Comparison of ENCODE assay signal across 15 cellular contexts in genomic region chr14:68692916-68693771, GRCh38.
A peak's percentile ranks its signal among the peaks of the same experiment; 100 is the strongest.
DNase-seq lines count a peak whose midpoint lies in the region; ATAC-seq and TF ChIP-seq lines count a peak whose summit lies in the region.
"Had no signal": no experiment of that assay in that cellular context is flagged by ENCODE, and none has a peak within 500 bp of the region (broad histone marks: within the 10 kb centered on the region; RNA-seq: fewer than 3 reads in every experiment).

No MANE protein-coding gene starts in this region.

- H3K4me1 Mint-ChIP-seq in natural killer cell = peaks cover 35 to 51% of the 10 kb centered on the region in 2 donors
- H3K4me1 Mint-ChIP-seq in natural killer cell treated with Interleukin-12 subunit alpha and Interleukin-12 subunit beta and Interleukin-15 and Interleukin-18, amount 100 ng/mL, for 72 hours (ENCODE audit: low read depth in 2 of 2) = peaks cover 33 to 37% of the 10 kb centered on the region in 2 donors
- H3K4me1 Mint-ChIP-seq in endothelial cell (ENCODE audit: unreplicated experiment) = peaks cover 33% of the 10 kb centered on the region
- H3K4me1 Mint-ChIP-seq in T-cell = peaks cover 11 to 32% (median 29%) of the 10 kb centered on the region in 3 donors
- H3K4me1 Mint-ChIP-seq in mesothelial cell of epicardium = peaks cover 54% of the 10 kb centered on the region
- peaks cover 19% of the 10 kb centered on the region for H3K4me1 Mint-ChIP-seq in activated naive CD8-positive, alpha-beta T cell treated with anti-CD3 and anti-CD28 coated beads for 36 hours

- H3K4me3 ChIP-seq in mucosa of descending colon = no peak overlapping the region
- H3K4me3 ChIP-seq: SJCRH30, thoracic aorta had no signal

- no peak for ATAC-seq in natural killer cell
- ATAC-seq in natural killer cell treated with Interleukin-12 subunit alpha and Interleukin-12 subunit beta and Interleukin-15 and Interleukin-18, amount 100 ng/mL, for 72 hours = no peak
- ATAC-seq in mucosa of descending colon = peak; percentile 12
- ATAC-seq in T-cell (replicated peaks in 1 of 4) = no peak

- H3K27me3 Mint-ChIP-seq in natural killer cell (ENCODE audit: low read depth in 2 of 2) = peaks cover 0 to 2% of the 10 kb centered on the region in 2 donors
- H3K27me3 Mint-ChIP-seq in natural killer cell treated with Interleukin-12 subunit alpha and Interleukin-12 subunit beta and Interleukin-15 and Interleukin-18, amount 100 ng/mL, for 72 hours = peaks cover 0 to 2% of the 10 kb centered on the region in 2 donors
- no peaks in the 10 kb centered on the region for H3K27me3 Mint-ChIP-seq in endothelial cell (ENCODE audit: unreplicated experiment)
- H3K27me3 Mint-ChIP-seq in T-cell = no peaks in the 10 kb centered on the region
- H3K27me3 Mint-ChIP-seq in mesothelial cell of epicardium (ENCODE audit: low read depth) = no peaks in the 10 kb centered on the region
- H3K27me3 Mint-ChIP-seq in activated naive CD8-positive, alpha-beta T cell treated with anti-CD3 and anti-CD28 coated beads for 36 hours = no peaks in the 10 kb centered on the region

- no peak for TF ChIP-seq CTCF in natural killer cell (IDR thresholded peaks at IDR 0.05)
- TF ChIP-seq CTCF in endothelial cell (IDR thresholded peaks at IDR 0.05; ENCODE audit: unreplicated experiment) = no peak
- no peak for TF ChIP-seq CTCF in mucosa of descending colon (IDR thresholded peaks at IDR 0.05)
- TF ChIP-seq CTCF in mesothelial cell of epicardium (IDR thresholded peaks at IDR 0.05; ENCODE audit: unreplicated experiment) = no peak

- no peaks in the 10 kb centered on the region for H3K36me3 ChIP-seq in mucosa of descending colon (ENCODE audit: low read depth)
- H3K36me3 ChIP-seq: SJCRH30, thoracic aorta had no signal

- no peaks in the 10 kb centered on the region for H3K9me3 Mint-ChIP-seq in natural killer cell
- no peaks in the 10 kb centered on the region for H3K9me3 Mint-ChIP-seq in natural killer cell treated with Interleukin-12 subunit alpha and Interleukin-12 subunit beta and Interleukin-15 and Interleukin-18, amount 100 ng/mL, for 72 hours
- no peaks in the 10 kb centered on the region for H3K9me3 Mint-ChIP-seq in endothelial cell (ENCODE audit: unreplicated experiment)
- no peaks in the 10 kb centered on the region for H3K9me3 Mint-ChIP-seq in T-cell
- peaks cover 7% of the 10 kb centered on the region for H3K9me3 Mint-ChIP-seq in mesothelial cell of epicardium
- no peaks in the 10 kb centered on the region for H3K9me3 Mint-ChIP-seq in activated naive CD8-positive, alpha-beta T cell treated with anti-CD3 and anti-CD28 coated beads for 36 hours

- no peaks in the 10 kb centered on the region for H3K9me3 ChIP-seq in mucosa of descending colon
- H3K9me3 ChIP-seq: thoracic aorta had no signal

- POLR2A ChIA-PET in T-cell (lab: Charles Lee) = no interaction called here

- no peak overlapping the region for H3K4me3 Mint-ChIP-seq in natural killer cell
- no peak overlapping the region for H3K4me3 Mint-ChIP-seq in natural killer cell treated with Interleukin-12 subunit alpha and Interleukin-12 subunit beta and Interleukin-15 and Interleukin-18, amount 100 ng/mL, for 72 hours
- H3K4me3 Mint-ChIP-seq in endothelial cell (ENCODE audit: unreplicated experiment) = peak overlapping the region; percentile 47
- H3K4me3 Mint-ChIP-seq in T-cell = no peak overlapping the region
- no peak overlapping the region for H3K4me3 Mint-ChIP-seq in mesothelial cell of epicardium
- no peak overlapping the region for H3K4me3 Mint-ChIP-seq in activated naive CD8-positive, alpha-beta T cell treated with anti-CD3 and anti-CD28 coated beads for 36 hours
- H3K4me3 Mint-ChIP-seq: activated naive CD8-positive, alpha-beta T cell treated with anti-CD3 and anti-CD28 coated beads, Interleukin-2, amount 10 ng/mL, durations not matched to agents 7 days and 5 days had no signal

- no peak for DNase-seq in natural killer cell
- DNase-seq in natural killer cell treated with Interleukin-12 subunit alpha and Interleukin-12 subunit beta and Interleukin-15 and Interleukin-18, amount 100 ng/mL, for 72 hours (ENCODE audit: low spot score) = no peak
- no peak for DNase-seq in endothelial cell (ENCODE audit: low spot score)
- no peak for DNase-seq in mucosa of descending colon
- no peak for DNase-seq in T-cell
- no peak for DNase-seq in mesothelial cell of epicardium (ENCODE audit: low spot score in 2 of 2, unreplicated experiment in 2 of 2)
- no peak for DNase-seq in activated naive CD8-positive, alpha-beta T cell treated with anti-CD3 and anti-CD28 coated beads for 36 hours
- no peak for DNase-seq in NCI-H2107 treated with DMSO at 0.1 percent for 48 hours (lab: John Stamatoyannopoulos, UW; ENCODE audit: unreplicated experiment)
- DNase-seq: activated CD4-positive, alpha-beta T cell treated with anti-CD3 and anti-CD28 coated beads for 4 hours; activated naive CD8-positive, alpha-beta T cell treated with anti-CD3 and anti-CD28 coated beads, Interleukin-2, amount 10 ng/mL, durations not matched to agents 7 days and 5 days; AML-193; NCI-H2171 treated with DMSO at 0.1 percent for 48 hours; SJCRH30; stimulated activated CD4-positive, alpha-beta T cell treated with anti-CD3 and anti-CD28 coated beads, Interleukin-2, amount 100 ng/mL, for 24 hours had no signal

- CTCF ChIA-PET in T-cell (lab: Charles Lee) = no interaction called here

- H3K36me3 Mint-ChIP-seq in natural killer cell (no peaks in the 10 kb centered on the region), endothelial cell (ENCODE audit: low read depth, unreplicated experiment) (peaks cover 4% of the 10 kb centered on the region), T-cell (no peaks in the 10 kb centered on the region), mesothelial cell of epicardium (peaks cover 2% of the 10 kb centered on the region)
- no peaks in the 10 kb centered on the region for H3K36me3 Mint-ChIP-seq in natural killer cell treated with Interleukin-12 subunit alpha and Interleukin-12 subunit beta and Interleukin-15 and Interleukin-18, amount 100 ng/mL, for 72 hours
- H3K36me3 Mint-ChIP-seq in activated naive CD8-positive, alpha-beta T cell treated with anti-CD3 and anti-CD28 coated beads for 36 hours = no peaks in the 10 kb centered on the region

- peak overlapping the region; percentile 41 to 61 for H3K27ac Mint-ChIP-seq in natural killer cell
- H3K27ac Mint-ChIP-seq in natural killer cell treated with Interleukin-12 subunit alpha and Interleukin-12 subunit beta and Interleukin-15 and Interleukin-18, amount 100 ng/mL, for 72 hours = no peak overlapping the region
- H3K27ac Mint-ChIP-seq in endothelial cell (ENCODE audit: unreplicated experiment) = peak overlapping the region; percentile 15
- H3K27ac Mint-ChIP-seq in T-cell = peak overlapping the region in 1 of 2 donors; percentile 45
- H3K27ac Mint-ChIP-seq in mesothelial cell of epicardium = no peak overlapping the region
- H3K27ac Mint-ChIP-seq in activated naive CD8-positive, alpha-beta T cell treated with anti-CD3 and anti-CD28 coated beads for 36 hours = no peak overlapping the region
- H3K27ac Mint-ChIP-seq: activated naive CD8-positive, alpha-beta T cell treated with anti-CD3 and anti-CD28 coated beads, Interleukin-2, amount 10 ng/mL, durations not matched to agents 7 days and 5 days had no signal

- no peaks in the 10 kb centered on the region for H3K4me1 ChIP-seq in mucosa of descending colon (ENCODE audit: low read depth)

- intact Hi-C loops in natural killer cell (cut with micrococcal nuclease) (no loop called here), mucosa of descending colon (cut with DNase I, micrococcal nuclease) (no loop called here)

Comparison
In these comparisons a context has a peak if more than half of its experiments do, and no peak if none do; other contexts are left out.
1. H3K27ac Mint-ChIP-seq: peak in natural killer cell (2 of 2) and endothelial cell (single experiment); none in natural killer cell treated with Interleukin-12 subunit alpha and Interleukin-12 subunit beta and Interleukin-15 and Interleukin-18, amount 100 ng/mL, for 72 hours (0 of 2), mesothelial cell of epicardium (single experiment) and activated naive CD8-positive, alpha-beta T cell treated with anti-CD3 and anti-CD28 coated beads for 36 hours (single experiment).